18 cellular contexts compared by ENCODE assay signal in the genomic region with DNA sequence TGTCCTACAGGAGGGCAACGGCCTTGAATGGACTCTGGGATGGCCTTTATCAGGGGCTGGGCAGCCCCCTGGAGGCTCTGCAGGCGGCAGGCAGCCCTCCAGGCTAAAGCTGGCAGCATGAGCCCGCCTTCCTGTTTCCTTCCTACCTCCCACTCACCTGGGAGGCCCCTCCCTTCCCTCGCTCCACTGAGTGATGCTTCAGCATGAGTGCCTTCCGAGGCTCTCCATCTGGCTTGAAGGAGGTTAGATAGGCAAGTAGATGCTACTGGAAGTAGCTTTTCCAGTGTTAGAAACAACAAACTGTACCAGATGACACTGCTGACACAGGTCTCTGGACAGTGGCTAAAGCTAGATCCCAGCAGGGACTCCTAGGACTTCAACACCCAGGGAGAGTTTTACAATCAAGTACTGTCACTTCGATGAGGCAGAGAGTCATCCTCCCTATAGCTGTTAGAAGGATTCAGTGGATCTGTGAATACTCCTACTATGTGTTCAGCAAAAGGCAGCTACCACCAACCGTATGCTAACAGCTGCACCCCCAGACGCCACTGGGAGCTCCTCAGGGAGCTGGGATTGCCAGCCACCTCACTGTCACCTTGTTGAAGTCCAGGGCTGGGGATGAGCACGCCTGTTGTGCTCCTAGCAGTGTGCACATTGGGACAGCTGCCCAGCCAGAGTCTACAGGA.
DNase-seq lines count a peak whose midpoint lies in the region; ATAC-seq lines count a peak whose summit lies in the region.
"Had no signal": no experiment of that assay in that cellular context is flagged by ENCODE, and none has a peak within 500 bp of the region (broad histone marks: within the 10 kb centered on the region; RNA-seq: fewer than 3 reads in every experiment).

No MANE protein-coding gene starts in this region.

- peak; percentile 63 for DNase-seq in stimulated activated CD4-positive, alpha-beta T cell treated with anti-CD3 and anti-CD28 coated beads, Interleukin-15, amount 100 ng/mL, for 24 hours
- no peak for DNase-seq in stimulated activated CD4-positive, alpha-beta T cell treated with anti-CD3 and anti-CD28 coated beads, Interleukin-2, amount 100 ng/mL, for 48 hours
- DNase-seq in NCI-H2171 treated with DMSO at 0.1 percent for 48 hours (lab: John Stamatoyannopoulos, UW), result peak; percentile 81
- no peak for DNase-seq in central memory CD8-positive, alpha-beta T cell (ENCODE audit: low spot score in 2 of 2)
- DNase-seq in stimulated activated naive CD8-positive, alpha-beta T cell treated with anti-CD3 and anti-CD28 coated beads, Interleukin-15, amount 100 ng/mL, for 72 hours, result no peak
- DNase-seq: cortex of kidney, DMS53, foreskin melanocyte, GM23248, left cardiac atrium, MM.1S, NCI-H526, Peyer's patch, SJCRH30 had no signal

- H3K27me3 Mint-ChIP-seq in central memory CD8-positive, alpha-beta T cell, result peaks cover 8% of the 10 kb centered on the region
- H3K27me3 Mint-ChIP-seq in stimulated activated naive CD8-positive, alpha-beta T cell treated with anti-CD3 and anti-CD28 coated beads, Interleukin-15, amount 100 ng/mL, for 72 hours, result peaks cover 8% of the 10 kb centered on the region
- H3K27me3 Mint-ChIP-seq: stimulated activated naive CD8-positive, alpha-beta T cell treated with anti-CD3 and anti-CD28 coated beads, Interleukin-15, Interleukin-2, amounts not matched to agents 100 ng/mL and 50 ng/mL, for 24 hours had no signal

- H3K9me3 Mint-ChIP-seq in central memory CD8-positive, alpha-beta T cell, result no peaks in the 10 kb centered on the region
- H3K9me3 Mint-ChIP-seq in stimulated activated naive CD8-positive, alpha-beta T cell treated with anti-CD3 and anti-CD28 coated beads, Interleukin-15, amount 100 ng/mL, for 72 hours, result no peaks in the 10 kb centered on the region
- H3K9me3 Mint-ChIP-seq: stimulated activated naive CD8-positive, alpha-beta T cell treated with anti-CD3 and anti-CD28 coated beads, Interleukin-15, Interleukin-2, amounts not matched to agents 100 ng/mL and 50 ng/mL, for 24 hours had no signal

- H3K27ac Mint-ChIP-seq in central memory CD8-positive, alpha-beta T cell (ENCODE audit: low read depth), result peak overlapping the region; percentile 84
- peak overlapping the region in 1 of 2 donors; percentile 78 for H3K27ac Mint-ChIP-seq in stimulated activated naive CD8-positive, alpha-beta T cell treated with anti-CD3 and anti-CD28 coated beads, Interleukin-15, amount 100 ng/mL, for 72 hours

- H3K4me1 Mint-ChIP-seq in central memory CD8-positive, alpha-beta T cell, result peaks cover 10% of the 10 kb centered on the region
- H3K4me1 Mint-ChIP-seq in stimulated activated naive CD8-positive, alpha-beta T cell treated with anti-CD3 and anti-CD28 coated beads, Interleukin-15, amount 100 ng/mL, for 72 hours, result peaks cover 31% of the 10 kb centered on the region

- peaks cover 1% of the 10 kb centered on the region for H3K36me3 Mint-ChIP-seq in central memory CD8-positive, alpha-beta T cell (ENCODE audit: insufficient read depth)

- ATAC-seq in central memory CD8-positive, alpha-beta T cell (replicated peaks; ENCODE audit: extremely low read depth, poor library complexity, severe bottlenecking), result no peak
- ATAC-seq in stimulated activated naive CD8-positive, alpha-beta T cell treated with anti-CD3 and anti-CD28 coated beads, Interleukin-15, amount 100 ng/mL, for 72 hours, result no peak
- ATAC-seq in HG02981 (IDR thresholded peaks at IDR 0.05; ENCODE audit: unreplicated experiment) (no peak), GM18502 (IDR thresholded peaks at IDR 0.05; ENCODE audit: poor library complexity, unreplicated experiment) (no peak)
- ATAC-seq: esophagus mucosa, left cardiac atrium had no signal

- H3K4me3 Mint-ChIP-seq in central memory CD8-positive, alpha-beta T cell, result no peak overlapping the region
- H3K4me3 Mint-ChIP-seq in stimulated activated naive CD8-positive, alpha-beta T cell treated with anti-CD3 and anti-CD28 coated beads, Interleukin-15, amount 100 ng/mL, for 72 hours, result peak overlapping the region; percentile 78 to 86
- H3K4me3 Mint-ChIP-seq: stimulated activated naive CD8-positive, alpha-beta T cell treated with anti-CD3 and anti-CD28 coated beads, Interleukin-15, Interleukin-2, amounts not matched to agents 100 ng/mL and 50 ng/mL, for 24 hours had no signal

Comparison
In these comparisons a context has a peak if more than half of its experiments do, and no peak if none do; other contexts are left out.
1. DNase-seq: peak in stimulated activated CD4-positive, alpha-beta T cell treated with anti-CD3 and anti-CD28 coated beads, Interleukin-15, amount 100 ng/mL, for 24 hours (single experiment) and NCI-H2171 treated with DMSO at 0.1 percent for 48 hours (single experiment); none in stimulated activated CD4-positive, alpha-beta T cell treated with anti-CD3 and anti-CD28 coated beads, Interleukin-2, amount 100 ng/mL, for 48 hours (0 of 2), central memory CD8-positive, alpha-beta T cell (0 of 2) and stimulated activated naive CD8-positive, alpha-beta T cell treated with anti-CD3 and anti-CD28 coated beads, Interleukin-15, amount 100 ng/mL, for 72 hours (0 of 2).